Comparison of ENCODE assay signal across 1 cellular context in the genomic region with DNA sequence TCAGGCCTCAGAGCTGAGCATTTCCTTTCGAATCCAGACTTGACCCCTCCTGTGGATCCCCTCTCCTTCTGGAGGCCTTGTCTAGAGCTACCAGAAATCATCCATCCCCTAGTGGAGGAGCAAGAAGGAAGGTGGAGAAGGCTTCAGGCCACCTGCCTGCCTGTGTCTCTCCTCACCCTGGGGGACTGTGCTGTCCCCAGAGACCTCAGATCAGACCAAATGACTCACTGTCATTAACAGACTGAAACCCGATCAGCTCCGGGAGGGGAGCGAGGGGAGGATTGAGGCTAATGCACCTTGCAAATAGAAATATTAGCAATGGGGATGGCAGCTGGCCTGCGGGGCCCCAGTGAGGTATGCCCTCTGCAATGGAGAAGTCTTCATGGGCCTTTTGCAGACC.
TF ChIP-seq lines count a peak whose summit lies in the region.

No MANE protein-coding gene starts in this region.

TF ChIP-seq in HCT116, 20 proteins besides CTCF, POLR2A, EP300 and RAD21 (continued from another document):
- TF ChIP-seq, protein P1, sequence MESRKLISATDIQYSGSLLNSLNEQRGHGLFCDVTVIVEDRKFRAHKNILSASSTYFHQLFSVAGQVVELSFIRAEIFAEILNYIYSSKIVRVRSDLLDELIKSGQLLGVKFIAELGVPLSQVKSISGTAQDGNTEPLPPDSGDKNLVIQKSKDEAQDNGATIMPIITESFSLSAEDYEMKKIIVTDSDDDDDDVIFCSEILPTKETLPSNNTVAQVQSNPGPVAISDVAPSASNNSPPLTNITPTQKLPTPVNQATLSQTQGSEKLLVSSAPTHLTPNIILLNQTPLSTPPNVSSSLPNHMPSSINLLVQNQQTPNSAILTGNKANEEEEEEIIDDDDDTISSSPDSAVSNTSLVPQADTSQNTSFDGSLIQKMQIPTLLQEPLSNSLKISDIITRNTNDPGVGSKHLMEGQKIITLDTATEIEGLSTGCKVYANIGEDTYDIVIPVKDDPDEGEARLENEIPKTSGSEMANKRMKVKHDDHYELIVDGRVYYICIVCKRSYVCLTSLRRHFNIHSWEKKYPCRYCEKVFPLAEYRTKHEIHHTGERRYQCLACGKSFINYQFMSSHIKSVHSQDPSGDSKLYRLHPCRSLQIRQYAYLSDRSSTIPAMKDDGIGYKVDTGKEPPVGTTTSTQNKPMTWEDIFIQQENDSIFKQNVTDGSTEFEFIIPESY (IDR thresholded peaks at IDR 0.05; ENCODE audit: extremely low read depth, insufficient replicate concordance, low read length): no peak
